In the genomic region with DNA sequence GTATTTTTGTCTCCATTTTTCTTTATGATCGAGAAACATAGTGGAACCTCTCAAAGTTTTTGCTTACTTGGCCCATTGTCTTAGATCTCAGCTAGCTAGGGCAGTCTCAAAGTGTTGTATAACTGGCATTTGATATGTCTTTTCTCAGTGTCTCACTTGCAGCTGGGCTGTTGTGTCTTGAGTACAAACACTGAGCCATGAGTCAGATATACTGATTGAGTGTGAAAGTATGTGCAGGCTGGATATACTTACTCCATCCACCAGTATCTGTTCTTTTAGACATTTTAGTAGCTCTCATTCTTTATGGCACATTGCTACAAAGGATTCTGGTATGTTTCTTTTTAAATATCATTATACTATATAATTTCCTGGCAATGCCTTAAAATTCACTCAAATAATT, we compare ENCODE assay signal across 18 cellular contexts. TPM values are rescaled to one million over a fixed set of nuclear protein-coding genes. Genes with fewer than 3 reads are reported as not detected.
DNase-seq lines count a peak whose midpoint lies in the region; ATAC-seq and TF ChIP-seq lines count a peak whose summit lies in the region.
"Had no signal": no experiment of that assay in that cellular context is flagged by ENCODE, and none has a peak within 500 bp of the region (broad histone marks: within the 10 kb centered on the region; RNA-seq: fewer than 3 reads in every experiment).

No MANE protein-coding gene starts in this region.

- H3K4me3 Mint-ChIP-seq in stimulated activated naive CD8-positive, alpha-beta T cell treated with anti-CD3 and anti-CD28 coated beads, Interleukin-15, amount 100 ng/mL, for 72 hours, result no peak overlapping the region
- H3K4me3 Mint-ChIP-seq: activated naive CD8-positive, alpha-beta T cell treated with anti-CD3 and anti-CD28 coated beads, Interleukin-2, amount 50 U/mL, for 24 hours; activated T-cell treated with anti-CD3 and anti-CD28 coated beads, Interleukin-2, amount 50 U/mL, for 24 hours; dendritic cell treated with granulocyte-macrophage colony-stimulating factor and Interleukin-4, amounts not matched to agents 40 ng/mL and 50 ng/mL, for 4 days; natural killer cell had no signal

- H3K4me3 ChIP-seq in PC-3 (ENCODE audit: low read length) (no peak overlapping the region), mesenchymal stem cell (ENCODE audit: insufficient read depth in 1 of 2, low read depth in 1 of 2, low read length in 2 of 2) (no peak overlapping the region)

- H2BK120ac ChIP-seq in mesenchymal stem cell (ENCODE audit: low read depth, low read length), result no peak overlapping the region

- ATAC-seq in PC-3, result peak; percentile 60
- ATAC-seq in HG02571 (IDR thresholded peaks at IDR 0.05; ENCODE audit: unreplicated experiment), result no peak
- no peak for ATAC-seq in stimulated activated naive CD8-positive, alpha-beta T cell treated with anti-CD3 and anti-CD28 coated beads, Interleukin-15, amount 100 ng/mL, for 72 hours
- ATAC-seq: activated naive CD8-positive, alpha-beta T cell treated with anti-CD3 and anti-CD28 coated beads, Interleukin-2, amount 50 U/mL, for 24 hours; natural killer cell had no signal

- H3K27ac ChIP-seq in PC-3 (ENCODE audit: low read length) (no peak overlapping the region), epithelial cell of prostate (no peak overlapping the region), mesenchymal stem cell (ENCODE audit: low read length, poor library complexity, severe bottlenecking) (no peak overlapping the region)

- H3K9me3 ChIP-seq in PC-3 (ENCODE audit: low read length), result no peaks in the 10 kb centered on the region
- H3K9me3 ChIP-seq in mesenchymal stem cell (ENCODE audit: control insufficient read depth, low read length), result no peaks in the 10 kb centered on the region
- H3K9me3 ChIP-seq: BE2C had no signal

- H4K8ac ChIP-seq in mesenchymal stem cell (ENCODE audit: low read length), result no peak overlapping the region

- H3K27me3 ChIP-seq in PC-3 (ENCODE audit: low read length) (no peaks in the 10 kb centered on the region), mesenchymal stem cell (ENCODE audit: control insufficient read depth in 1 of 2, insufficient read depth in 1 of 2, low read length in 2 of 2) (no peaks in the 10 kb centered on the region)
- H3K27me3 ChIP-seq: BE2C had no signal

- H3K9me2 ChIP-seq in PC-3 (replicated peaks; ENCODE audit: low read length), result no peaks in the 10 kb centered on the region

- H3K23ac ChIP-seq in mesenchymal stem cell (ENCODE audit: low read length in 2 of 2), result no peak overlapping the region

- H3K9ac ChIP-seq in PC-3 (ENCODE audit: low read length) (no peak overlapping the region), mesenchymal stem cell (ENCODE audit: low read length) (no peak overlapping the region)

- no peaks in the 10 kb centered on the region for H3F3A ChIP-seq in PC-3 (ENCODE audit: low read length, unreplicated experiment)

- H3K4ac ChIP-seq in mesenchymal stem cell (ENCODE audit: low read depth in 1 of 2, low read length in 2 of 2), result no peak overlapping the region

- intact Hi-C loops in PC-3 (cut with micrococcal nuclease), result no loop called here

- H2BK12ac ChIP-seq in mesenchymal stem cell (ENCODE audit: low read length in 2 of 2), result no peak overlapping the region

- H3K9me3 Mint-ChIP-seq in stimulated activated naive CD8-positive, alpha-beta T cell treated with anti-CD3 and anti-CD28 coated beads, Interleukin-15, amount 100 ng/mL, for 72 hours, result peaks cover 5 to 8% of the 10 kb centered on the region in 2 donors
- H3K9me3 Mint-ChIP-seq: natural killer cell had no signal

- H2BK5ac ChIP-seq in mesenchymal stem cell (ENCODE audit: low read depth, low read length, poor library complexity, severe bottlenecking), result no peak overlapping the region

- H2AK5ac ChIP-seq in mesenchymal stem cell (ENCODE audit: low read length, severe bottlenecking), result no peak overlapping the region

- CTCF ChIA-PET in PC-3 (lab: Charles Lee), result no interaction called here

- POLR2A ChIA-PET in PC-3 (lab: Charles Lee; ENCODE audit: unreplicated experiment), result no interaction called here

- WGBS in mesenchymal stem cell, result 80% methylated on average over 1 of the region's 1 CpG

- DNase-seq in EH (ENCODE audit: low read depth) (peak; percentile 61), PC-3 (peak; percentile 32), epithelial cell of prostate (ENCODE audit: low read depth, low spot score) (peak; percentile 26), mesenchymal stem cell (peak; percentile 47), SHP77 treated with DMSO at 0.1 percent for 48 hours (lab: John Stamatoyannopoulos, UW) (no peak), SW480 (ENCODE audit: low spot score) (no peak)
- no peak for DNase-seq in stimulated activated naive CD8-positive, alpha-beta T cell treated with anti-CD3 and anti-CD28 coated beads, Interleukin-15, amount 100 ng/mL, for 72 hours
- DNase-seq: activated CD4-positive, alpha-beta T cell treated with anti-CD3 and anti-CD28 coated beads, Interleukin-2, amount 50 U/mL, for 48 hours; activated naive CD8-positive, alpha-beta T cell treated with anti-CD3 and anti-CD28 coated beads, Interleukin-2, amount 50 U/mL, for 24 hours; activated T-cell treated with anti-CD3 and anti-CD28 coated beads, Interleukin-2, amount 50 U/mL, for 24 hours; BE2C; MM.1S; natural killer cell; NCI-H187; NCI-H510A treated with DMSO at 0.1 percent for 48 hours; substantia nigra had no signal

- no peak overlapping the region for H3K4me2 ChIP-seq in PC-3 (ENCODE audit: low read length)
- H3K4me2 ChIP-seq in mesenchymal stem cell (ENCODE audit: low read length, poor library complexity, severe bottlenecking), result no peak overlapping the region

- no peaks in the 10 kb centered on the region for H3K36me3 ChIP-seq in PC-3 (ENCODE audit: low read depth, low read length)
- H3K36me3 ChIP-seq in mesenchymal stem cell (ENCODE audit: control insufficient read depth in 1 of 2, insufficient read depth in 2 of 2, low read depth in 1 of 2, low read length in 2 of 2), result no peaks in the 10 kb centered on the region
- H3K36me3 ChIP-seq: BE2C had no signal

- no peak overlapping the region for H3K14ac ChIP-seq in mesenchymal stem cell (ENCODE audit: low read length in 2 of 2)

- no peaks in the 10 kb centered on the region for H3K4me1 Mint-ChIP-seq in stimulated activated naive CD8-positive, alpha-beta T cell treated with anti-CD3 and anti-CD28 coated beads, Interleukin-15, amount 100 ng/mL, for 72 hours
- H3K4me1 Mint-ChIP-seq: activated naive CD8-positive, alpha-beta T cell treated with anti-CD3 and anti-CD28 coated beads, Interleukin-2, amount 50 U/mL, for 24 hours had no signal

- H2AFZ ChIP-seq in PC-3 (ENCODE audit: low read length) (no peak overlapping the region), mesenchymal stem cell (ENCODE audit: low read depth, low read length) (no peak overlapping the region)

- H3K27ac Mint-ChIP-seq in stimulated activated naive CD8-positive, alpha-beta T cell treated with anti-CD3 and anti-CD28 coated beads, Interleukin-15, amount 100 ng/mL, for 72 hours, result no peak overlapping the region
- H3K27ac Mint-ChIP-seq: activated naive CD8-positive, alpha-beta T cell treated with anti-CD3 and anti-CD28 coated beads, Interleukin-2, amount 50 U/mL, for 24 hours; activated T-cell treated with anti-CD3 and anti-CD28 coated beads, Interleukin-2, amount 50 U/mL, for 24 hours; dendritic cell treated with granulocyte-macrophage colony-stimulating factor and Interleukin-4, amounts not matched to agents 40 ng/mL and 50 ng/mL, for 4 days; natural killer cell had no signal

- no peak for TF ChIP-seq CTCF in PC-3 (conservative IDR thresholded peaks at IDR 0.05; ENCODE audit: low read depth, low read length)

- H4K20me1 ChIP-seq in PC-3 (ENCODE audit: low read length), result no peaks in the 10 kb centered on the region

- H3K79me2 ChIP-seq in PC-3 (ENCODE audit: low read length), result no peaks in the 10 kb centered on the region

- no peak overlapping the region for H4K91ac ChIP-seq in mesenchymal stem cell (ENCODE audit: low read length)

- H3K4me1 ChIP-seq in PC-3 (ENCODE audit: insufficient read depth, low read length) (no peaks in the 10 kb centered on the region), mesenchymal stem cell (ENCODE audit: control insufficient read depth, insufficient read depth, low read depth, low read length) (no peaks in the 10 kb centered on the region)
- H3K4me1 ChIP-seq: BE2C had no signal

- no peaks in the 10 kb centered on the region for H3K27me3 Mint-ChIP-seq in stimulated activated naive CD8-positive, alpha-beta T cell treated with anti-CD3 and anti-CD28 coated beads, Interleukin-15, amount 100 ng/mL, for 72 hours
- H3K27me3 Mint-ChIP-seq: activated naive CD8-positive, alpha-beta T cell treated with anti-CD3 and anti-CD28 coated beads, Interleukin-2, amount 50 U/mL, for 24 hours; activated T-cell treated with anti-CD3 and anti-CD28 coated beads, Interleukin-2, amount 50 U/mL, for 24 hours; dendritic cell treated with granulocyte-macrophage colony-stimulating factor and Interleukin-4, amounts not matched to agents 40 ng/mL and 50 ng/mL, for 4 days had no signal

- H2BK15ac ChIP-seq in mesenchymal stem cell (ENCODE audit: low read depth, poor library complexity, severe bottlenecking), result no peak overlapping the region

- no TSS peak for BruUV-seq in PC-3 (replicated peaks; lab: Mats Ljungman, UMichigan)

- H3K18ac ChIP-seq in mesenchymal stem cell (ENCODE audit: low read depth in 1 of 2, low read length in 2 of 2), result no peak overlapping the region

- H3K79me1 ChIP-seq in mesenchymal stem cell (replicated peaks; ENCODE audit: low read length, poor library complexity, severe bottlenecking), result no peaks in the 10 kb centered on the region

RNA-seq across cellular contexts. Expression of gene GPR52, which starts 14.3 kb away (rescaled TPM):
- total RNA-seq in PC-3 (2014; rRNA removed), result 0.44 and 3.6 TPM in 2 replicates
- not detected for polyA plus RNA-seq in mesenchymal stem cell (2013, experiment 1 of 2)
- polyA plus RNA-seq in mesenchymal stem cell (2013, experiment 2 of 2), result not detected

Comparison
In these comparisons a context has a peak if more than half of its experiments do, and no peak if none do; other contexts are left out.
1. DNase-seq: peak in EH (single experiment), PC-3 (single experiment), epithelial cell of prostate (single experiment) and mesenchymal stem cell (single experiment); none in SHP77 treated with DMSO at 0.1 percent for 48 hours (single experiment), SW480 (single experiment) and stimulated activated naive CD8-positive, alpha-beta T cell treated with anti-CD3 and anti-CD28 coated beads, Interleukin-15, amount 100 ng/mL, for 72 hours (0 of 2).